20 cellular contexts compared by ENCODE assay signal in the genomic region with DNA sequence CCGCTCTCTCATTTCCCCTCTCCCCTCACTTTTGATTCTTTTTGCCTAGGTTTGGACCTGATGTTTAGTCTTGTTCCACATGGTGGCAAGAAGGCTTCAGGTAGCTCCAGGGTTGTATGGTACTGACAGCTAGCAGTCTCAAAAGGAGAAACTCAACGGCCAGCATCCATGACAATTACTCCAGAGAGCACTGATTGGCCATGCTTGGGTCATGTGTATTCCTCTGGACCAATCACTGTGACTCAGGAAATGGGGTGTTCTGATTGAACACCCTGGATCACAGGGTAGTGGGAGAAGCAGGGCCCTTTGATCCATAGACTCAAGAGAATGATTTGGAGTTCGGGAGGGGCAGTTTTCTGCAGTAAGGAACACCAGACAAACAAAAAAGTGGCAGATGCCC.
"Had no signal": no experiment of that assay in that cellular context is flagged by ENCODE, and none has a peak within 500 bp of the region (broad histone marks: within the 10 kb centered on the region; RNA-seq: fewer than 3 reads in every experiment).

No MANE protein-coding gene starts in this region.

- H3K9me3 ChIP-seq: SK-N-SH had no signal

- H3K27ac ChIP-seq: RWPE1 had no signal

- H3K4me2 ChIP-seq: SK-N-SH had no signal

- DNase-seq: IMR-90, KBM-7, NCI-H1092, NCI-H1436, NCI-H187, NCI-H2029, NCI-H2081 treated with DMSO at 0.1 percent for 48 hours, NCI-H2171, NCI-H226, NCI-H510A, NCI-H524 treated with DMSO at 0.1 percent for 48 hours, NCI-H69, NCI-H774, PC-3, SHP77, SK-N-SH, SW 1271 had no signal

- H3K9ac ChIP-seq: SK-N-SH had no signal

- ATAC-seq: HepG2, Panc1, PC-3 had no signal
